10 cellular contexts compared by ENCODE assay signal in genomic region chr7:73612598-73613269, GRCh38. TPM values are rescaled to one million over a fixed set of nuclear protein-coding genes. Genes with fewer than 3 reads are reported as not detected.
DNase-seq lines count a peak whose midpoint lies in the region; ATAC-seq and TF ChIP-seq lines count a peak whose summit lies in the region.
"Had no signal": no experiment of that assay in that cellular context is flagged by ENCODE, and none has a peak within 500 bp of the region (broad histone marks: within the 10 kb centered on the region; RNA-seq: fewer than 3 reads in every experiment).

No MANE protein-coding gene starts in this region.

- H3K9me3 Mint-ChIP-seq in activated CD8-positive, alpha-beta T cell treated with anti-CD3 and anti-CD28 coated beads for 36 hours, result no peaks in the 10 kb centered on the region
- H3K9me3 Mint-ChIP-seq in activated CD8-positive, alpha-beta T cell treated with anti-CD3 and anti-CD28 coated beads, Interleukin-2, amount 10 ng/mL, durations not matched to agents 7 days and 5 days (ENCODE audit: insufficient read depth), result no peaks in the 10 kb centered on the region
- H3K9me3 Mint-ChIP-seq in activated CD4-positive, alpha-beta memory T cell treated with anti-CD3 and anti-CD28 coated beads for 36 hours, result no peaks in the 10 kb centered on the region
- H3K9me3 Mint-ChIP-seq: naive B cell had no signal

- H3K4me3 ChIP-seq in upper lobe of right lung, result no peak overlapping the region

- no peaks in the 10 kb centered on the region for H3K36me3 ChIP-seq in upper lobe of right lung

- H3K9me3 ChIP-seq in upper lobe of right lung, result no peaks in the 10 kb centered on the region

- no peak for TF ChIP-seq CTCF in activated CD8-positive, alpha-beta T cell treated with anti-CD3 and anti-CD28 coated beads for 36 hours (IDR thresholded peaks at IDR 0.05)
- TF ChIP-seq CTCF in RWPE1 (conservative IDR thresholded peaks at IDR 0.05; ENCODE audit: low read depth), result no peak
- TF ChIP-seq CTCF in upper lobe of right lung (IDR thresholded peaks at IDR 0.05), result no peak

- H3K4me3 Mint-ChIP-seq in activated CD8-positive, alpha-beta T cell treated with anti-CD3 and anti-CD28 coated beads for 36 hours, result no peak overlapping the region
- H3K4me3 Mint-ChIP-seq in activated CD8-positive, alpha-beta T cell treated with anti-CD3 and anti-CD28 coated beads, Interleukin-2, amount 10 ng/mL, durations not matched to agents 7 days and 5 days, result no peak overlapping the region
- H3K4me3 Mint-ChIP-seq in activated CD4-positive, alpha-beta memory T cell treated with anti-CD3 and anti-CD28 coated beads for 36 hours, result no peak overlapping the region
- H3K4me3 Mint-ChIP-seq: naive B cell had no signal

- ATAC-seq in activated CD8-positive, alpha-beta T cell treated with anti-CD3 and anti-CD28 coated beads for 36 hours, result peak; percentile 42
- no peak for ATAC-seq in activated CD8-positive, alpha-beta T cell treated with anti-CD3 and anti-CD28 coated beads, Interleukin-2, amount 10 ng/mL, durations not matched to agents 7 days and 5 days
- ATAC-seq in upper lobe of right lung (peak; percentile 49), HG03354 (IDR thresholded peaks at IDR 0.05; ENCODE audit: poor library complexity, severe bottlenecking, unreplicated experiment) (no peak)

- CTCF ChIA-PET in activated CD8-positive, alpha-beta T cell treated with anti-CD3 and anti-CD28 coated beads for 36 hours (lab: Charles Lee), result interaction anchor here (2.0 to 2.2 kb wide), 2 partner anchors 55 to 113 kb away, joined by 4 to 9 read pairs; no protein-coding TSS in a partner anchor
- CTCF ChIA-PET in activated CD8-positive, alpha-beta T cell treated with anti-CD3 and anti-CD28 coated beads, Interleukin-2, amount 10 ng/mL, durations not matched to agents 7 days and 5 days (lab: Charles Lee), result interaction anchor here (1.1 kb wide), 1 partner anchor 242 kb away, joined by 3 read pairs; no protein-coding TSS in a partner anchor
- CTCF ChIA-PET in RWPE1 (lab: Yijun Ruan, JAX), result interaction anchor here (0.6 to 1.1 kb wide), 5 partner anchors 55 to 594 kb away, joined by 3 to 7 read pairs (median 4); no protein-coding TSS in a partner anchor
- CTCF ChIA-PET in activated CD4-positive, alpha-beta memory T cell treated with anti-CD3 and anti-CD28 coated beads for 36 hours (lab: Charles Lee), result interaction anchor here (1.6 kb wide), 1 partner anchor 122 kb away, joined by 3 read pairs; no protein-coding TSS in a partner anchor

- DNase-seq in activated CD8-positive, alpha-beta T cell treated with anti-CD3 and anti-CD28 coated beads for 36 hours, result peak; percentile 26
- DNase-seq in activated CD8-positive, alpha-beta T cell treated with anti-CD3 and anti-CD28 coated beads, Interleukin-2, amount 10 ng/mL, durations not matched to agents 7 days and 5 days, result no peak
- DNase-seq in RWPE1 (ENCODE audit: low spot score), result no peak
- DNase-seq in glomerular visceral epithelial cell (ENCODE audit: extremely low spot score), result peak; percentile 59
- DNase-seq in upper lobe of right lung, result no peak
- DNase-seq in activated effector memory CD4-positive, alpha-beta T cell treated with Interleukin-2 at 50 U/mL for 16 hours, result no peak
- DNase-seq in activated CD4-positive, alpha-beta memory T cell treated with anti-CD3 and anti-CD28 coated beads for 36 hours, result no peak
- DNase-seq: naive B cell; stimulated activated naive CD4-positive, alpha-beta T cell treated with Interleukin-2 at 50 U/mL for 16 hours had no signal

- peaks cover 6% of the 10 kb centered on the region for H3K27me3 ChIP-seq in upper lobe of right lung

- no peaks in the 10 kb centered on the region for H3K4me1 Mint-ChIP-seq in activated CD8-positive, alpha-beta T cell treated with anti-CD3 and anti-CD28 coated beads for 36 hours (ENCODE audit: low read depth)
- H3K4me1 Mint-ChIP-seq in activated CD8-positive, alpha-beta T cell treated with anti-CD3 and anti-CD28 coated beads, Interleukin-2, amount 10 ng/mL, durations not matched to agents 7 days and 5 days (ENCODE audit: low read depth), result no peaks in the 10 kb centered on the region
- no peaks in the 10 kb centered on the region for H3K4me1 Mint-ChIP-seq in activated CD4-positive, alpha-beta memory T cell treated with anti-CD3 and anti-CD28 coated beads for 36 hours (ENCODE audit: low read depth)

- no peaks in the 10 kb centered on the region for H3K36me3 Mint-ChIP-seq in activated CD8-positive, alpha-beta T cell treated with anti-CD3 and anti-CD28 coated beads for 36 hours (ENCODE audit: low read depth)
- H3K36me3 Mint-ChIP-seq in activated CD8-positive, alpha-beta T cell treated with anti-CD3 and anti-CD28 coated beads, Interleukin-2, amount 10 ng/mL, durations not matched to agents 7 days and 5 days (ENCODE audit: low read depth), result no peaks in the 10 kb centered on the region
- H3K36me3 Mint-ChIP-seq in activated CD4-positive, alpha-beta memory T cell treated with anti-CD3 and anti-CD28 coated beads for 36 hours, result no peaks in the 10 kb centered on the region
- H3K36me3 Mint-ChIP-seq: naive B cell had no signal

- H3K27ac ChIP-seq in RWPE1, result peak overlapping the region; percentile 74
- H3K27ac ChIP-seq in upper lobe of right lung, result no peak overlapping the region

- intact Hi-C loops in activated CD8-positive, alpha-beta T cell treated with anti-CD3 and anti-CD28 coated beads for 36 hours (cut with micrococcal nuclease), result no loop called here
- intact Hi-C loops in upper lobe of right lung (cut with DNase I), result no loop called here
- intact Hi-C loops in activated CD4-positive, alpha-beta memory T cell treated with anti-CD3 and anti-CD28 coated beads for 36 hours (cut with micrococcal nuclease), result no loop called here

- H3K27ac Mint-ChIP-seq in activated CD8-positive, alpha-beta T cell treated with anti-CD3 and anti-CD28 coated beads for 36 hours, result no peak overlapping the region
- H3K27ac Mint-ChIP-seq in activated CD8-positive, alpha-beta T cell treated with anti-CD3 and anti-CD28 coated beads, Interleukin-2, amount 10 ng/mL, durations not matched to agents 7 days and 5 days, result no peak overlapping the region
- H3K27ac Mint-ChIP-seq in activated CD4-positive, alpha-beta memory T cell treated with anti-CD3 and anti-CD28 coated beads for 36 hours, result no peak overlapping the region
- H3K27ac Mint-ChIP-seq: naive B cell had no signal

- POLR2A ChIA-PET in activated CD8-positive, alpha-beta T cell treated with anti-CD3 and anti-CD28 coated beads for 36 hours (lab: Charles Lee), result interaction anchor here (0.6 to 0.9 kb wide), 2 partner anchors 73 to 116 kb away, joined by 3 read pairs; no protein-coding TSS in a partner anchor
- POLR2A ChIA-PET in activated CD8-positive, alpha-beta T cell treated with anti-CD3 and anti-CD28 coated beads, Interleukin-2, amount 10 ng/mL, durations not matched to agents 7 days and 5 days (lab: Charles Lee), result no interaction called here
- POLR2A ChIA-PET in RWPE1 (lab: Yijun Ruan, JAX; ENCODE audit: low non-redundant PET), result no interaction called here
- POLR2A ChIA-PET in activated CD4-positive, alpha-beta memory T cell treated with anti-CD3 and anti-CD28 coated beads for 36 hours (lab: Charles Lee), result no interaction called here

- H3K27me3 Mint-ChIP-seq in activated CD8-positive, alpha-beta T cell treated with anti-CD3 and anti-CD28 coated beads for 36 hours, result peaks cover 25% of the 10 kb centered on the region
- H3K27me3 Mint-ChIP-seq in activated CD8-positive, alpha-beta T cell treated with anti-CD3 and anti-CD28 coated beads, Interleukin-2, amount 10 ng/mL, durations not matched to agents 7 days and 5 days (ENCODE audit: low read depth), result peaks cover 19% of the 10 kb centered on the region
- H3K27me3 Mint-ChIP-seq in activated CD4-positive, alpha-beta memory T cell treated with anti-CD3 and anti-CD28 coated beads for 36 hours, result peaks cover 28% of the 10 kb centered on the region

- no peaks in the 10 kb centered on the region for H3K4me1 ChIP-seq in upper lobe of right lung

RNA-seq across cellular contexts. Expression of gene MLXIPL, which starts 11.6 kb away (rescaled TPM):
- not detected for total RNA-seq in activated CD8-positive, alpha-beta T cell treated with anti-CD3 and anti-CD28 coated beads for 36 hours
- not detected for total RNA-seq in activated CD8-positive, alpha-beta T cell treated with anti-CD3 and anti-CD28 coated beads, Interleukin-2, amount 10 ng/mL, durations not matched to agents 7 days and 5 days
- 11.1 TPM for total RNA-seq in upper lobe of right lung
- total RNA-seq in activated CD4-positive, alpha-beta memory T cell treated with anti-CD3 and anti-CD28 coated beads for 36 hours, result not detected

RNA-seq across cellular contexts. Expression of gene TBL2, which starts 34.4 kb away (rescaled TPM):
- 10 to 100 TPM; 29.6 to 30.7 TPM for total RNA-seq in activated CD8-positive, alpha-beta T cell treated with anti-CD3 and anti-CD28 coated beads for 36 hours
- total RNA-seq in activated CD8-positive, alpha-beta T cell treated with anti-CD3 and anti-CD28 coated beads, Interleukin-2, amount 10 ng/mL, durations not matched to agents 7 days and 5 days, result 10 to 100 TPM; 26.1 to 26.4 TPM
- 29.8 TPM for total RNA-seq in upper lobe of right lung
- 10 to 100 TPM; 23.0 to 25.3 TPM for total RNA-seq in activated CD4-positive, alpha-beta memory T cell treated with anti-CD3 and anti-CD28 coated beads for 36 hours

RNA-seq across cellular contexts. Expression of gene VPS37D, which starts 54.9 kb away (rescaled TPM):
- total RNA-seq in activated CD8-positive, alpha-beta T cell treated with anti-CD3 and anti-CD28 coated beads for 36 hours, result 1 to 10 TPM in 1 of 2 experiments, under 1 TPM in 1; 0.87 to 1.1 TPM
- under 1 TPM; 0.16 to 0.26 TPM for total RNA-seq in activated CD8-positive, alpha-beta T cell treated with anti-CD3 and anti-CD28 coated beads, Interleukin-2, amount 10 ng/mL, durations not matched to agents 7 days and 5 days
- total RNA-seq in upper lobe of right lung, result 1.4 TPM
- under 1 TPM; 0.22 to 0.26 TPM for total RNA-seq in activated CD4-positive, alpha-beta memory T cell treated with anti-CD3 and anti-CD28 coated beads for 36 hours

RNA-seq across cellular contexts. Expression of gene BCL7B, which starts 55.2 kb away (rescaled TPM):
- 10 to 100 TPM; 42.9 to 50.6 TPM for total RNA-seq in activated CD8-positive, alpha-beta T cell treated with anti-CD3 and anti-CD28 coated beads for 36 hours
- total RNA-seq in activated CD8-positive, alpha-beta T cell treated with anti-CD3 and anti-CD28 coated beads, Interleukin-2, amount 10 ng/mL, durations not matched to agents 7 days and 5 days, result 10 to 100 TPM; 76.8 to 80.8 TPM
- 71.8 TPM for total RNA-seq in upper lobe of right lung
- total RNA-seq in activated CD4-positive, alpha-beta memory T cell treated with anti-CD3 and anti-CD28 coated beads for 36 hours, result 10 to 100 TPM; 48.0 to 50.3 TPM

Comparison
In these comparisons a context has a peak if more than half of its experiments do, and no peak if none do; other contexts are left out.
1. ATAC-seq: peak in activated CD8-positive, alpha-beta T cell treated with anti-CD3 and anti-CD28 coated beads for 36 hours (single experiment) and upper lobe of right lung (single experiment); none in activated CD8-positive, alpha-beta T cell treated with anti-CD3 and anti-CD28 coated beads, Interleukin-2, amount 10 ng/mL, durations not matched to agents 7 days and 5 days (single experiment) and HG03354 (single experiment).
2. DNase-seq: peak in activated CD8-positive, alpha-beta T cell treated with anti-CD3 and anti-CD28 coated beads for 36 hours (single experiment) and glomerular visceral epithelial cell (single experiment); none in activated CD8-positive, alpha-beta T cell treated with anti-CD3 and anti-CD28 coated beads, Interleukin-2, amount 10 ng/mL, durations not matched to agents 7 days and 5 days (single experiment), RWPE1 (single experiment), upper lobe of right lung (single experiment), activated effector memory CD4-positive, alpha-beta T cell treated with Interleukin-2 at 50 U/mL for 16 hours (single experiment) and activated CD4-positive, alpha-beta memory T cell treated with anti-CD3 and anti-CD28 coated beads for 36 hours (single experiment).
3. RNA of gene MLXIPL, which starts 11.6 kb away (total RNA-seq): 11.1 TPM in upper lobe of right lung (single experiment); not detected in activated CD4-positive, alpha-beta memory T cell treated with anti-CD3 and anti-CD28 coated beads for 36 hours, not detected in activated CD8-positive, alpha-beta T cell treated with anti-CD3 and anti-CD28 coated beads for 36 hours and not detected in activated CD8-positive, alpha-beta T cell treated with anti-CD3 and anti-CD28 coated beads, Interleukin-2, amount 10 ng/mL, durations not matched to agents 7 days and 5 days; every median in the first group is over 10 times any median in the second.